In genomic region chr5:60977956-60978737, GRCh38 we compare ENCODE assay signal across 28 cellular contexts. TPM values are rescaled to one million over a fixed set of nuclear protein-coding genes. Genes with fewer than 3 reads are reported as not detected.
DNase-seq lines count a peak whose midpoint lies in the region; ATAC-seq, FAIRE-seq and TF ChIP-seq lines count a peak whose summit lies in the region.
"Had no signal": no experiment of that assay in that cellular context is flagged by ENCODE, and none has a peak within 500 bp of the region (broad histone marks: within the 10 kb centered on the region; RNA-seq: fewer than 3 reads in every experiment).

No MANE protein-coding gene starts in this region.

- no peak overlapping the region for H2BK5ac ChIP-seq in trophoblast cell (ENCODE audit: low read depth, low read length, poor library complexity)

- H3K23ac ChIP-seq in trophoblast cell (ENCODE audit: low read length) = no peak overlapping the region

- intact Hi-C loops in left ventricle myocardium superior (cut with micrococcal nuclease) = no loop called here
- intact Hi-C loops in left ventricle myocardium inferior (cut with micrococcal nuclease) = no loop called here

- H3K9ac ChIP-seq in endodermal cell (ENCODE audit: extremely low read depth, low read length, poor library complexity, severe bottlenecking) = peak overlapping the region; percentile 64
- H3K9ac ChIP-seq in trophoblast cell (ENCODE audit: low read length) = no peak overlapping the region

- H3K27ac Mint-ChIP-seq in endodermal cell = peak overlapping the region; percentile 91
- H3K27ac Mint-ChIP-seq: CD8-positive, alpha-beta T cell; IgD-negative memory B cell had no signal

- H3K4me3 Mint-ChIP-seq in endodermal cell = peak overlapping the region; percentile 28
- H3K4me3 Mint-ChIP-seq: CD8-positive, alpha-beta T cell; IgD-negative memory B cell had no signal

- TF ChIP-seq CTCF in left ventricle myocardium inferior (IDR thresholded peaks at IDR 0.05; ENCODE audit: borderline replicate concordance) (no peak), endodermal cell (conservative IDR thresholded peaks at IDR 0.05) (no peak)

- H3K4me2 ChIP-seq in trophoblast cell (ENCODE audit: low read length) = no peak overlapping the region
- H3K4me2 ChIP-seq: A549 had no signal

- H4K12ac ChIP-seq in trophoblast cell (ENCODE audit: low read depth, low read length) = no peak overlapping the region

- ATAC-seq in left ventricle myocardium superior = peak; percentile 53
- ATAC-seq: A549; CD8-positive, alpha-beta T cell; Panc1 had no signal

- H3K4me1 Mint-ChIP-seq in endodermal cell = peaks cover 34% of the 10 kb centered on the region

- no peak overlapping the region for H2BK12ac ChIP-seq in trophoblast cell (ENCODE audit: low read length)

- no peak overlapping the region for H3K14ac ChIP-seq in trophoblast cell (ENCODE audit: low read length)

- H3K4me3 ChIP-seq in left ventricle myocardium inferior (no peak overlapping the region), endodermal cell (ENCODE audit: low read length) (peak overlapping the region; percentile 59), trophoblast cell (ENCODE audit: low read depth, low read length) (no peak overlapping the region)
- H3K4me3 ChIP-seq: A549, SK-N-MC had no signal

- H3K9me3 Mint-ChIP-seq in endodermal cell = peaks cover 10% of the 10 kb centered on the region

- peaks cover 27% of the 10 kb centered on the region for H3K4me1 ChIP-seq in left ventricle myocardium inferior
- H3K4me1 ChIP-seq in endodermal cell (ENCODE audit: control insufficient read depth, insufficient read depth, low read length) = peaks cover 11% of the 10 kb centered on the region
- H3K4me1 ChIP-seq in trophoblast cell (ENCODE audit: control insufficient read depth in 1 of 2, insufficient read depth in 2 of 2, low read length in 2 of 2) = peaks cover 0 to 9% of the 10 kb centered on the region in 2 experiments
- H3K4me1 ChIP-seq: A549 had no signal

- no peak for FAIRE-seq in H54 (lab: Jason Lieb, UNC)
- FAIRE-seq: A549, GM12891, H1 had no signal

- no peak overlapping the region for H2AK5ac ChIP-seq in trophoblast cell (ENCODE audit: low read length)

- 81 to 87% methylated on average over 7 to 8 of the region's 9 CpGs for WGBS in endodermal cell (ENCODE audit: insufficient coverage in 1 of 2, insufficient read length in 1 of 2), 2 experiments
- no CpG with 5 or more reads among the region's 9 CpGs for WGBS in trophoblast cell (ENCODE audit: extremely low coverage, insufficient coverage, insufficient read length)

- no peak overlapping the region for H4K91ac ChIP-seq in trophoblast cell (ENCODE audit: low read depth, low read length)

- H3K27ac ChIP-seq in left ventricle myocardium inferior (replicated peaks) = no peak overlapping the region
- peak overlapping the region; percentile 6 for H3K27ac ChIP-seq in endodermal cell (ENCODE audit: low read depth, low read length)
- no peak overlapping the region for H3K27ac ChIP-seq in trophoblast cell (ENCODE audit: low read depth, low read length)
- H3K27ac ChIP-seq: A549, RWPE1, SK-N-MC had no signal

- H3K79me1 ChIP-seq in trophoblast cell (ENCODE audit: low read length) = no peaks in the 10 kb centered on the region

- H3K79me2 ChIP-seq in trophoblast cell (ENCODE audit: control insufficient read depth, insufficient read depth, low read length, poor library complexity) = no peaks in the 10 kb centered on the region

- H3K4ac ChIP-seq in trophoblast cell (ENCODE audit: low read depth, low read length) = no peak overlapping the region

- no peak for TF ChIP-seq POLR2A in H54 (IDR thresholded peaks at IDR 0.05; ENCODE audit: low read depth, low read length)

- no peak for DNase-seq in left ventricle myocardium superior
- DNase-seq in left ventricle myocardium inferior = no peak
- peak; percentile 44 for DNase-seq in endodermal cell
- peak; percentile 13 to 26 for DNase-seq in trophoblast cell
- no peak for DNase-seq in stimulated activated CD4-positive, alpha-beta T cell treated with anti-CD3 and anti-CD28 coated beads, Interleukin-4, amount 100 ng/mL, for 4 hours
- no peak for DNase-seq in NCI-H1092 treated with DMSO at 0.1 percent for 48 hours (lab: John Stamatoyannopoulos, UW)
- no peak for DNase-seq in H54 (ENCODE audit: insufficient read length, low spot score)
- DNase-seq: C1 segment of cervical spinal cord; CD8-positive, alpha-beta T cell; DMS 273 treated with DMSO at 0.1 percent for 48 hours; DMS79 treated with DMSO at 0.1 percent for 48 hours; GF-D8; NCI-H1048; NCI-H1417 treated with DMSO at 0.1 percent for 48 hours; NCI-H1694 treated with DMSO at 0.1 percent for 48 hours; NCI-H2081 treated with DMSO at 0.1 percent for 48 hours; NCI-H2171; NCI-H226; NCI-H510A; NCI-H69; SIG-M5 had no signal

- H3K18ac ChIP-seq in trophoblast cell (ENCODE audit: low read length) = no peak overlapping the region

- H3K27me3 ChIP-seq in left ventricle myocardium inferior (ENCODE audit: low read depth) = no peaks in the 10 kb centered on the region
- no peaks in the 10 kb centered on the region for H3K27me3 ChIP-seq in endodermal cell (ENCODE audit: control insufficient read depth, insufficient read depth, low read length, poor library complexity, severe bottlenecking)
- no peaks in the 10 kb centered on the region for H3K27me3 ChIP-seq in trophoblast cell (ENCODE audit: insufficient read depth, low read length)

- peaks cover 2% of the 10 kb centered on the region for H3K36me3 Mint-ChIP-seq in endodermal cell (ENCODE audit: low read depth)

- H3K36me3 ChIP-seq in left ventricle myocardium inferior (no peaks in the 10 kb centered on the region), endodermal cell (ENCODE audit: control insufficient read depth, insufficient read depth, low read length) (no peaks in the 10 kb centered on the region), trophoblast cell (ENCODE audit: control insufficient read depth in 1 of 2, insufficient read depth in 2 of 2, low read length in 2 of 2) (no peaks in the 10 kb centered on the region)

- no peak overlapping the region for H2AFZ ChIP-seq in trophoblast cell (ENCODE audit: insufficient read depth, low read length, poor library complexity)

- no peak overlapping the region for H2BK120ac ChIP-seq in trophoblast cell (ENCODE audit: insufficient read depth, low read length, poor library complexity)

- H4K8ac ChIP-seq in trophoblast cell (ENCODE audit: low read depth, low read length) = no peak overlapping the region

- H3K9me3 ChIP-seq in left ventricle myocardium inferior (replicated peaks) (peaks cover 12% of the 10 kb centered on the region), endodermal cell (ENCODE audit: control insufficient read depth, low read length) (peaks cover 11% of the 10 kb centered on the region), trophoblast cell (ENCODE audit: insufficient read depth, low read depth, low read length) (no peaks in the 10 kb centered on the region)

- H3K27me3 Mint-ChIP-seq in endodermal cell (ENCODE audit: insufficient read depth) = no peaks in the 10 kb centered on the region
- H3K27me3 Mint-ChIP-seq: IgD-negative memory B cell had no signal

RNA-seq across cellular contexts. Expression of gene NDUFAF2, which starts 33.1 kb away (rescaled TPM):
- total RNA-seq in left ventricle myocardium superior (36.1 TPM), left ventricle myocardium inferior (37.6 TPM), endodermal cell (10 to 100 TPM; 20.5 to 23.0 TPM)
- polyA plus RNA-seq in endodermal cell (2013, experiment 1 of 2) = 34.6 TPM
- polyA plus RNA-seq in endodermal cell (2013, experiment 2 of 2) = 45.3 TPM
- 43.1 and 46.7 TPM in 2 replicates for polyA plus RNA-seq in trophoblast cell (2013)

RNA-seq across cellular contexts. Expression of gene ERCC8, which starts 33.3 kb away (rescaled TPM):
- total RNA-seq in left ventricle myocardium superior (5.2 TPM), left ventricle myocardium inferior (5.9 TPM), endodermal cell (10 to 100 TPM; 14.7 to 19.2 TPM)
- 23.8 TPM for polyA plus RNA-seq in endodermal cell (2013, experiment 1 of 2)
- polyA plus RNA-seq in endodermal cell (2013, experiment 2 of 2) = 21.2 TPM
- 6.0 and 6.1 TPM in 2 replicates for polyA plus RNA-seq in trophoblast cell (2013)

Comparison
In these comparisons a context has a peak if more than half of its experiments do, and no peak if none do; other contexts are left out.
1. DNase-seq: peak in endodermal cell (single experiment) and trophoblast cell (2 of 2); none in left ventricle myocardium superior (single experiment), left ventricle myocardium inferior (single experiment), stimulated activated CD4-positive, alpha-beta T cell treated with anti-CD3 and anti-CD28 coated beads, Interleukin-4, amount 100 ng/mL, for 4 hours (0 of 2), NCI-H1092 treated with DMSO at 0.1 percent for 48 hours (single experiment) and H54 (single experiment).